In the genomic region with DNA sequence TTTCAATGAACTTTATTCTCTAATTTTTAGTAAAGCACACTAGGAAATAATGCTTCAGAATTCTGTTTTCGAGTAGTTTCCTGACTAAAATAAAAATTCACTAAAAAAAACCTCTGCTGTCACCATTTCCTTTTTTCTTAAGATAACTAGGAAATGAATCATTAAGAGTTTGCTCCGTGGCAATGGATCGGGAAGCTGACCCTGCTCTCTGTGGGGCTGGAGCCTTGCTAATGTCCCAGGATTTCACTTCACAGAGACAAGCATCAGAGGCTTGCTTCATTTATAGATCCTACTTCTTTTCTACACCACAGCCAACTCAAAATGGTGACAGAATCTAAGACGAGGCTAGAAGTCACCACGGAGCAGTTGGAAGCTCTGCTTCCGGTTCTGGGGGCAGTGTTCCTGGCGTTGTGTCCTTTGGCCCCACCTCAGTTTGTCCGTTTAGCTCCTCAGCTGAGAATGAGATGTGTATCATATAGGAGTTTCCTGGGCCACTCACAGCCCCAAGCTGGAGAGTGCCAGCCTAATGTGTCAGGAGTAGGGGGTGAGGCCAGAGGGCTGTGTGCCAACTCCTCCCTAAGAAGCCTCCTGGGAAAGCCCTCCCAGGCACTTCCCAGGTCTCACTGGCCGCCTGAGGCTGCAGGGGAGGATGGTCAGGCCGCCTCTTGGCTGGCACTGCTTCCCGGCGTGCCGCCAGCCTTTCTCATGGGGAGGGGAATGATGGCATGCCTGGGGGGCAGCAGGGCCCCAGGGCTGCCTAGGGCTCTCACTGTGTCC, we compare ENCODE assay signal across 8 cellular contexts.
DNase-seq lines count a peak whose midpoint lies in the region; ATAC-seq and TF ChIP-seq lines count a peak whose summit lies in the region.

No MANE protein-coding gene starts in this region.

- no peak for TF ChIP-seq CTCF in retinal pigment epithelial cell (conservative IDR thresholded peaks at IDR 0.05; ENCODE audit: low read depth, low read length)

- DNase-seq in GM03348 (ENCODE audit: low spot score) (peak; percentile 75), fibroblast of the conjunctiva (ENCODE audit: low read depth) (peak; percentile 40), retinal pigment epithelial cell (ENCODE audit: low read depth) (peak; percentile 78), NCI-H1694 (lab: John Stamatoyannopoulos, UW) (no peak), NCI-H1417 (lab: John Stamatoyannopoulos, UW) (no peak)
- no peak for DNase-seq in activated CD4-positive, alpha-beta T cell treated with anti-CD3 and anti-CD28 coated beads for 48 hours

- ATAC-seq in SK-N-SH treated with all-trans-retinoic acid at 6 μM for 48 hours (peak; percentile 85), GM19467 (IDR thresholded peaks at IDR 0.05; ENCODE audit: unreplicated experiment) (no peak)

- H3K4me3 ChIP-seq in retinal pigment epithelial cell (ENCODE audit: low read length), result peak overlapping the region; percentile 21

TF ChIP-seq in SK-N-SH treated with all-trans-retinoic acid at 6 μM for 48 hours, 23 proteins besides CTCF, POLR2A, EP300 and RAD21:
- TF ChIP-seq TCF4 (CRISPR knock-in tag; IDR thresholded peaks at IDR 0.05; ENCODE audit: borderline replicate concordance) (no peak), RARB (CRISPR knock-in tag; IDR thresholded peaks at IDR 0.05) (no peak), ZNF565 (CRISPR knock-in tag; conservative IDR thresholded peaks at IDR 0.05; ENCODE audit: low read depth) (no peak), ZNF70 (CRISPR knock-in tag; IDR thresholded peaks at IDR 0.05) (no peak), ZFP30 (CRISPR knock-in tag; IDR thresholded peaks at IDR 0.05) (no peak), ZC3H10 (CRISPR knock-in tag; IDR thresholded peaks at IDR 0.05) (no peak), ESRRG (CRISPR knock-in tag; IDR thresholded peaks at IDR 0.05) (no peak), BACH2 (CRISPR knock-in tag; IDR thresholded peaks at IDR 0.05; ENCODE audit: borderline replicate concordance) (no peak), ARNTL (CRISPR knock-in tag; IDR thresholded peaks at IDR 0.05; ENCODE audit: borderline replicate concordance, low read depth) (no peak), CSDC2 (CRISPR knock-in tag; IDR thresholded peaks at IDR 0.05) (no peak), ZFP3 (CRISPR knock-in tag; IDR thresholded peaks at IDR 0.05) (peak; percentile 89), GLIS3 (CRISPR knock-in tag; IDR thresholded peaks at IDR 0.05) (no peak), TOX (CRISPR knock-in tag; IDR thresholded peaks at IDR 0.05; ENCODE audit: borderline replicate concordance) (no peak)
- TF ChIP-seq, protein P1, sequence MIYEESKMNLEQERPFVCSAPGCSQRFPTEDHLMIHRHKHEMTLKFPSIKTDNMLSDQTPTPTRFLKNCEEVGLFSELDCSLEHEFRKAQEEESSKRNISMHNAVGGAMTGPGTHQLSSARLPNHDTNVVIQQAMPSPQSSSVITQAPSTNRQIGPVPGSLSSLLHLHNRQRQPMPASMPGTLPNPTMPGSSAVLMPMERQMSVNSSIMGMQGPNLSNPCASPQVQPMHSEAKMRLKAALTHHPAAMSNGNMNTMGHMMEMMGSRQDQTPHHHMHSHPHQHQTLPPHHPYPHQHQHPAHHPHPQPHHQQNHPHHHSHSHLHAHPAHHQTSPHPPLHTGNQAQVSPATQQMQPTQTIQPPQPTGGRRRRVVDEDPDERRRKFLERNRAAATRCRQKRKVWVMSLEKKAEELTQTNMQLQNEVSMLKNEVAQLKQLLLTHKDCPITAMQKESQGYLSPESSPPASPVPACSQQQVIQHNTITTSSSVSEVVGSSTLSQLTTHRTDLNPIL (CRISPR knock-in tag; IDR thresholded peaks at IDR 0.05; ENCODE audit: low read depth), result no peak
- TF ChIP-seq, protein P2, sequence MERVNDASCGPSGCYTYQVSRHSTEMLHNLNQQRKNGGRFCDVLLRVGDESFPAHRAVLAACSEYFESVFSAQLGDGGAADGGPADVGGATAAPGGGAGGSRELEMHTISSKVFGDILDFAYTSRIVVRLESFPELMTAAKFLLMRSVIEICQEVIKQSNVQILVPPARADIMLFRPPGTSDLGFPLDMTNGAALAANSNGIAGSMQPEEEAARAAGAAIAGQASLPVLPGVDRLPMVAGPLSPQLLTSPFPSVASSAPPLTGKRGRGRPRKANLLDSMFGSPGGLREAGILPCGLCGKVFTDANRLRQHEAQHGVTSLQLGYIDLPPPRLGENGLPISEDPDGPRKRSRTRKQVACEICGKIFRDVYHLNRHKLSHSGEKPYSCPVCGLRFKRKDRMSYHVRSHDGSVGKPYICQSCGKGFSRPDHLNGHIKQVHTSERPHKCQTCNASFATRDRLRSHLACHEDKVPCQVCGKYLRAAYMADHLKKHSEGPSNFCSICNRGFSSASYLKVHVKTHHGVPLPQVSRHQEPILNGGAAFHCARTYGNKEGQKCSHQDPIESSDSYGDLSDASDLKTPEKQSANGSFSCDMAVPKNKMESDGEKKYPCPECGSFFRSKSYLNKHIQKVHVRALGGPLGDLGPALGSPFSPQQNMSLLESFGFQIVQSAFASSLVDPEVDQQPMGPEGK (CRISPR knock-in tag; IDR thresholded peaks at IDR 0.05; ENCODE audit: borderline replicate concordance), result peak; percentile 93
- TF ChIP-seq, protein P3, sequence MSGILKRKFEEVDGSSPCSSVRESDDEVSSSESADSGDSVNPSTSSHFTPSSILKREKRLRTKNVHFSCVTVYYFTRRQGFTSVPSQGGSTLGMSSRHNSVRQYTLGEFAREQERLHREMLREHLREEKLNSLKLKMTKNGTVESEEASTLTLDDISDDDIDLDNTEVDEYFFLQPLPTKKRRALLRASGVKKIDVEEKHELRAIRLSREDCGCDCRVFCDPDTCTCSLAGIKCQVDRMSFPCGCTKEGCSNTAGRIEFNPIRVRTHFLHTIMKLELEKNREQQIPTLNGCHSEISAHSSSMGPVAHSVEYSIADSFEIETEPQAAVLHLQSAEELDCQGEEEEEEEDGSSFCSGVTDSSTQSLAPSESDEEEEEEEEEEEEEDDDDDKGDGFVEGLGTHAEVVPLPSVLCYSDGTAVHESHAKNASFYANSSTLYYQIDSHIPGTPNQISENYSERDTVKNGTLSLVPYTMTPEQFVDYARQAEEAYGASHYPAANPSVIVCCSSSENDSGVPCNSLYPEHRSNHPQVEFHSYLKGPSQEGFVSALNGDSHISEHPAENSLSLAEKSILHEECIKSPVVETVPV (CRISPR knock-in tag; IDR thresholded peaks at IDR 0.05), result no peak
- TF ChIP-seq, protein P4, sequence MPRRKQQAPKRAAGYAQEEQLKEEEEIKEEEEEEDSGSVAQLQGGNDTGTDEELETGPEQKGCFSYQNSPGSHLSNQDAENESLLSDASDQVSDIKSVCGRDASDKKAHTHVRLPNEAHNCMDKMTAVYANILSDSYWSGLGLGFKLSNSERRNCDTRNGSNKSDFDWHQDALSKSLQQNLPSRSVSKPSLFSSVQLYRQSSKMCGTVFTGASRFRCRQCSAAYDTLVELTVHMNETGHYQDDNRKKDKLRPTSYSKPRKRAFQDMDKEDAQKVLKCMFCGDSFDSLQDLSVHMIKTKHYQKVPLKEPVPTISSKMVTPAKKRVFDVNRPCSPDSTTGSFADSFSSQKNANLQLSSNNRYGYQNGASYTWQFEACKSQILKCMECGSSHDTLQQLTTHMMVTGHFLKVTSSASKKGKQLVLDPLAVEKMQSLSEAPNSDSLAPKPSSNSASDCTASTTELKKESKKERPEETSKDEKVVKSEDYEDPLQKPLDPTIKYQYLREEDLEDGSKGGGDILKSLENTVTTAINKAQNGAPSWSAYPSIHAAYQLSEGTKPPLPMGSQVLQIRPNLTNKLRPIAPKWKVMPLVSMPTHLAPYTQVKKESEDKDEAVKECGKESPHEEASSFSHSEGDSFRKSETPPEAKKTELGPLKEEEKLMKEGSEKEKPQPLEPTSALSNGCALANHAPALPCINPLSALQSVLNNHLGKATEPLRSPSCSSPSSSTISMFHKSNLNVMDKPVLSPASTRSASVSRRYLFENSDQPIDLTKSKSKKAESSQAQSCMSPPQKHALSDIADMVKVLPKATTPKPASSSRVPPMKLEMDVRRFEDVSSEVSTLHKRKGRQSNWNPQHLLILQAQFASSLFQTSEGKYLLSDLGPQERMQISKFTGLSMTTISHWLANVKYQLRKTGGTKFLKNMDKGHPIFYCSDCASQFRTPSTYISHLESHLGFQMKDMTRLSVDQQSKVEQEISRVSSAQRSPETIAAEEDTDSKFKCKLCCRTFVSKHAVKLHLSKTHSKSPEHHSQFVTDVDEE (CRISPR knock-in tag; IDR thresholded peaks at IDR 0.05), result no peak

Comparison
In these comparisons a context has a peak if more than half of its experiments do, and no peak if none do; other contexts are left out.
1. DNase-seq: peak in GM03348 (single experiment), fibroblast of the conjunctiva (single experiment) and retinal pigment epithelial cell (single experiment); none in NCI-H1694 (single experiment), NCI-H1417 (0 of 3) and activated CD4-positive, alpha-beta T cell treated with anti-CD3 and anti-CD28 coated beads for 48 hours (single experiment).